ENCODE assay signal across 8 cellular contexts in the genomic region with DNA sequence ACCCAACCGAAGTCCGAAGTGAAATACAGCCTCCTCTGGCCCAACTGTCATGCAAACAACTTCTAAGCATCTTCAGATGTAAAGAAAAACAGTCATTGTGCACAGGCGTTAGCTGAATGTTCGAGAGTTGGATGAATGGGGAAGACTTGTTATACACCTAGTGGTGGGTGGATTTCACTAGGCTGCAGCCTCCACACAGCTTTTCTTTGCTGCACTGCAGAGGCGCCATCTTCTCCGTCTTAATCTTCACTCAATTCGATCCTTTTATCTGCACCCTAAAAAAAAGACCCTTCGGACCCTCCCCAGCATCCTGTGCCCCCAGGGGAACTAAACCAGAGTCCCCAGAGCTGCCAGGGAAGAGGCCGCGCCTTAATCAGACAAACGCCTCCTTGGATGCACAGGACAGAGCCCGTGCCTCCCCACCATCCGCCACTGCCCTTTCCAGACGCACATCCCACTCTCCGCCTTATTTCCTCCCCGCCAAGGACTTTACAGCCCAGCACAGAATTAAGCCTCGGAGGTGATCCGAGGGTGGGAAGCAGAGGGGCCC. TPM values are rescaled to one million over a fixed set of nuclear protein-coding genes. Genes with fewer than 3 reads are reported as not detected.
A peak's percentile ranks its signal among the peaks of the same experiment; 100 is the strongest.
DNase-seq lines count a peak whose midpoint lies in the region; ATAC-seq and TF ChIP-seq lines count a peak whose summit lies in the region.

No MANE protein-coding gene starts in this region.

- TF ChIP-seq CTCF in RWPE1 (conservative IDR thresholded peaks at IDR 0.05; ENCODE audit: low read depth): peak; percentile 36

- intact Hi-C loops in left ventricle myocardium superior (cut with micrococcal nuclease): no loop called here
- intact Hi-C loops in posterior cingulate gyrus (cut with DNase I): loop anchor here (5.0 kb wide), 2 partner anchors 52 to 157 kb away; no protein-coding TSS in a partner anchor

- peak overlapping the region; percentile 46 for H3K4me3 ChIP-seq in Jurkat, Clone E6-1 (ENCODE audit: low read length)

- peak; percentile 56 for ATAC-seq in GM21528 (IDR thresholded peaks at IDR 0.05; ENCODE audit: low FRiP score, unreplicated experiment)
- peak; percentile 60 for ATAC-seq in left ventricle myocardium superior

- peak; percentile 78 for DNase-seq in Caki2 (ENCODE audit: low read depth)
- DNase-seq in Jurkat, Clone E6-1 (ENCODE audit: low read depth, low spot score): peak; percentile 42
- DNase-seq in RWPE1 (ENCODE audit: low spot score): peak; percentile 55
- peak; percentile 77 for DNase-seq in amniotic epithelial cell (ENCODE audit: low read depth)
- DNase-seq in left ventricle myocardium superior: no peak
- peak in 8 of 10 donors; percentile 24 to 88 (median 46) for DNase-seq in posterior cingulate gyrus
- no peak for DNase-seq in NK-92 treated with Interleukin-12 subunit alpha and Interleukin-12 subunit beta, amount 100 ng/mL, for 24 hours (lab: John Stamatoyannopoulos, UW)

- peak overlapping the region; percentile 89 for H3K27ac ChIP-seq in RWPE1

- POLR2A ChIA-PET in RWPE1 (lab: Yijun Ruan, JAX; ENCODE audit: low non-redundant PET): no interaction called here

- in situ Hi-C loops in Caki2 (cut with HindIII; ENCODE audit: low pct_unique_long_range_greater_than_20kb, low sequenced_read_pairs): loop anchor here (25.0 kb wide), 1 partner anchor 282 kb away; no protein-coding TSS in a partner anchor

- CTCF ChIA-PET in RWPE1 (lab: Yijun Ruan, JAX): interaction anchor here (0.5 to 1.4 kb wide), 7 partner anchors 11 to 548 kb away, joined by 3 to 8 read pairs (median 3); no protein-coding TSS in a partner anchor

RNA-seq across cellular contexts. Expression of a gene that starts 1.4 kb away (rescaled TPM):
- 808 and 842 TPM in 2 replicates for total RNA-seq in Caki2 (2014; rRNA removed; shearing (Covaris generic); ENCODE audit: low replicate concordance)
- polyA plus RNA-seq in Jurkat, Clone E6-1 (2012; ENCODE audit: insufficient read depth, insufficient read length): 114 TPM
- 356 TPM for total RNA-seq in left ventricle myocardium superior

Comparison
In these comparisons a context has a peak if more than half of its experiments do, and no peak if none do; other contexts are left out.
1. DNase-seq: peak in Caki2 (single experiment), Jurkat, Clone E6-1 (single experiment), RWPE1 (single experiment), amniotic epithelial cell (single experiment) and posterior cingulate gyrus (8 of 10); none in left ventricle myocardium superior (single experiment) and NK-92 treated with Interleukin-12 subunit alpha and Interleukin-12 subunit beta, amount 100 ng/mL, for 24 hours (single experiment).